16 cellular contexts compared by ENCODE assay signal in genomic region chr5:129246088-129246487, GRCh38.
DNase-seq lines count a peak whose midpoint lies in the region; ATAC-seq, FAIRE-seq and TF ChIP-seq lines count a peak whose summit lies in the region.
"Had no signal": no experiment of that assay in that cellular context is flagged by ENCODE, and none has a peak within 500 bp of the region (broad histone marks: within the 10 kb centered on the region; RNA-seq: fewer than 3 reads in every experiment).

No MANE protein-coding gene starts in this region.

- no peak for ATAC-seq in GM19035 (IDR thresholded peaks at IDR 0.05; ENCODE audit: unreplicated experiment)
- ATAC-seq: A549 had no signal

- FAIRE-seq in urothelium cell line (lab: Jason Lieb, UNC), result no peak
- FAIRE-seq: A549 had no signal

- H3K4me3 ChIP-seq in choroid plexus epithelial cell (ENCODE audit: low read depth, low read length) (no peak overlapping the region), fibroblast of villous mesenchyme (ENCODE audit: low read depth, low read length) (no peak overlapping the region)
- H3K4me3 ChIP-seq: A549, MG63 had no signal

- TF ChIP-seq CTCF in choroid plexus epithelial cell (conservative IDR thresholded peaks at IDR 0.05; ENCODE audit: low read depth, low read length), result no peak
- TF ChIP-seq CTCF in fibroblast of villous mesenchyme (IDR thresholded peaks at IDR 0.05; ENCODE audit: insufficient read depth, low read depth, low read length), result no peak

- peak; percentile 25 for DNase-seq in HCEC 1CT
- peak; percentile 2 for DNase-seq in choroid plexus epithelial cell (ENCODE audit: low read depth)
- DNase-seq in fibroblast of villous mesenchyme (ENCODE audit: low read depth), result peak; percentile 6
- DNase-seq in medulla oblongata (ENCODE audit: extremely low spot score), result peak; percentile 7
- DNase-seq in activated effector memory CD4-positive, alpha-beta T cell treated with Interleukin-2 at 50 U/mL for 16 hours, result no peak
- DNase-seq in urothelium cell line (ENCODE audit: low spot score), result no peak
- DNase-seq in cerebellum (ENCODE audit: low spot score), result no peak
- DNase-seq: DMS79 treated with DMSO at 0.1 percent for 48 hours, HFFc6, Karpas-422, MG63, NCI-H1092, NCI-H2081 treated with DMSO at 0.1 percent for 48 hours, NCI-H524 had no signal

Comparison
In these comparisons a context has a peak if more than half of its experiments do, and no peak if none do; other contexts are left out.
1. DNase-seq: peak in HCEC 1CT (single experiment), choroid plexus epithelial cell (single experiment), fibroblast of villous mesenchyme (single experiment) and medulla oblongata (single experiment); none in activated effector memory CD4-positive, alpha-beta T cell treated with Interleukin-2 at 50 U/mL for 16 hours (single experiment), urothelium cell line (single experiment) and cerebellum (single experiment).